ENCODE assay signal across 9 cellular contexts in genomic region chr1:35559317-35559944, GRCh38. TPM values are rescaled to one million over a fixed set of nuclear protein-coding genes. Genes with fewer than 3 reads are reported as not detected.
A peak's percentile ranks its signal among the peaks of the same experiment; 100 is the strongest.
DNase-seq lines count a peak whose midpoint lies in the region; ATAC-seq and TF ChIP-seq lines count a peak whose summit lies in the region.
"Had no signal": no experiment of that assay in that cellular context is flagged by ENCODE, and none has a peak within 500 bp of the region (broad histone marks: within the 10 kb centered on the region; RNA-seq: fewer than 3 reads in every experiment).

No MANE protein-coding gene starts in this region.

- DNase-seq in G401 (ENCODE audit: low spot score) (peak; percentile 80), PC-9 (no peak), occipital lobe (lab: John Stamatoyannopoulos, UW) (peak; percentile 49), endodermal cell (no peak), Calu3 (no peak)
- no peak for DNase-seq in stimulated activated CD4-positive, alpha-beta T cell treated with anti-CD3 and anti-CD28 coated beads, Interleukin-4, amount 100 ng/mL, for 4 hours

- H3K9me2 ChIP-seq in PC-9 (ENCODE audit: insufficient read depth): no peaks in the 10 kb centered on the region

- H3K9ac ChIP-seq in endodermal cell (ENCODE audit: extremely low read depth, low read length, poor library complexity, severe bottlenecking): no peak overlapping the region

- TF ChIP-seq CTCF in PC-9 (conservative IDR thresholded peaks at IDR 0.05): no peak
- TF ChIP-seq CTCF in endodermal cell (conservative IDR thresholded peaks at IDR 0.05): no peak
- no peak for TF ChIP-seq CTCF in Calu3 (IDR thresholded peaks at IDR 0.05; ENCODE audit: unreplicated experiment)

- WGBS in endodermal cell (ENCODE audit: insufficient coverage in 1 of 2, insufficient read length in 1 of 2), 2 experiments: 92 to 95% methylated on average over 6 to 7 of the region's 7 CpGs

- peaks cover 61% of the 10 kb centered on the region for H3K4me1 Mint-ChIP-seq in dendritic cell treated with granulocyte-macrophage colony-stimulating factor and Interleukin-4, amounts not matched to agents 40 ng/mL and 50 ng/mL, for 4 days (ENCODE audit: low read depth)
- H3K4me1 Mint-ChIP-seq in endodermal cell (peaks cover 24% of the 10 kb centered on the region), Calu3 (ENCODE audit: low read depth, unreplicated experiment) (peaks cover 23% of the 10 kb centered on the region)

- no peak for ATAC-seq in HG02970 (IDR thresholded peaks at IDR 0.05; ENCODE audit: low FRiP score, unreplicated experiment)
- ATAC-seq: psoas muscle had no signal

- H3K9me3 Mint-ChIP-seq in dendritic cell treated with granulocyte-macrophage colony-stimulating factor and Interleukin-4, amounts not matched to agents 40 ng/mL and 50 ng/mL, for 4 days: no peaks in the 10 kb centered on the region
- H3K9me3 Mint-ChIP-seq in endodermal cell: no peaks in the 10 kb centered on the region
- H3K9me3 Mint-ChIP-seq in Calu3 (ENCODE audit: low read depth, unreplicated experiment): no peaks in the 10 kb centered on the region

- H3K27me3 Mint-ChIP-seq in dendritic cell treated with granulocyte-macrophage colony-stimulating factor and Interleukin-4, amounts not matched to agents 40 ng/mL and 50 ng/mL, for 4 days: no peaks in the 10 kb centered on the region
- H3K27me3 Mint-ChIP-seq in endodermal cell (ENCODE audit: insufficient read depth) (no peaks in the 10 kb centered on the region), Calu3 (ENCODE audit: unreplicated experiment) (no peaks in the 10 kb centered on the region)

- H3K27me3 ChIP-seq in PC-9 (ENCODE audit: insufficient read depth, low read depth) (no peaks in the 10 kb centered on the region), endodermal cell (ENCODE audit: control insufficient read depth, insufficient read depth, low read length, poor library complexity, severe bottlenecking) (no peaks in the 10 kb centered on the region)

- H3F3A ChIP-seq in PC-9 (ENCODE audit: insufficient read depth, low read depth): peaks cover 8% of the 10 kb centered on the region; the same call in 1 of the 2 replicates

- H3K4me3 ChIP-seq in PC-9 (no peak overlapping the region), endodermal cell (ENCODE audit: low read length) (no peak overlapping the region)

- H3K4me2 ChIP-seq in PC-9: peak overlapping the region; percentile 82; the same call in 1 of the 2 replicates

- H3K36me3 Mint-ChIP-seq in dendritic cell treated with granulocyte-macrophage colony-stimulating factor and Interleukin-4, amounts not matched to agents 40 ng/mL and 50 ng/mL, for 4 days (ENCODE audit: low read depth): peaks cover 50% of the 10 kb centered on the region
- H3K36me3 Mint-ChIP-seq in endodermal cell (ENCODE audit: low read depth) (peaks cover 21% of the 10 kb centered on the region), Calu3 (ENCODE audit: insufficient read depth, unreplicated experiment) (peaks cover 45% of the 10 kb centered on the region)

- H3K4me3 Mint-ChIP-seq in dendritic cell treated with granulocyte-macrophage colony-stimulating factor and Interleukin-4, amounts not matched to agents 40 ng/mL and 50 ng/mL, for 4 days: no peak overlapping the region
- H3K4me3 Mint-ChIP-seq in endodermal cell (no peak overlapping the region), Calu3 (ENCODE audit: low read depth, unreplicated experiment) (no peak overlapping the region)

- H3K27ac Mint-ChIP-seq in dendritic cell treated with granulocyte-macrophage colony-stimulating factor and Interleukin-4, amounts not matched to agents 40 ng/mL and 50 ng/mL, for 4 days: peak overlapping the region; percentile 25
- H3K27ac Mint-ChIP-seq in endodermal cell (no peak overlapping the region), Calu3 (ENCODE audit: unreplicated experiment) (no peak overlapping the region)

- POLR2A ChIA-PET in PC-9 (lab: Charles Lee; ENCODE audit: unreplicated experiment): no interaction called here

- BruUV-seq in PC-9 (replicated peaks; lab: Mats Ljungman, UMichigan) (no TSS peak), Calu3 (replicated peaks; lab: Mats Ljungman, UMichigan) (no TSS peak)

- CTCF ChIA-PET in PC-9 (lab: Charles Lee) (interaction anchor here (1.5 kb wide), 1 partner anchor 9 kb away, joined by 4 read pairs; no protein-coding TSS in a partner anchor), Calu3 (lab: Charles Lee) (interaction anchor here (0.6 kb wide), 1 partner anchor 957 kb away, joined by 3 read pairs; no protein-coding TSS in a partner anchor)

- H3K79me2 ChIP-seq in PC-9 (ENCODE audit: low read depth): peaks cover 39% of the 10 kb centered on the region

- intact Hi-C loops in PC-9 (cut with micrococcal nuclease; ENCODE audit: unreplicated experiment) (loop anchor here (5.0 kb wide), 1 partner anchor 367 kb away; the partner anchor contains the start of gene SFPQ), Calu3 (cut with micrococcal nuclease; ENCODE audit: unreplicated experiment) (no loop called here)
- intact Hi-C loops in dendritic cell treated with granulocyte-macrophage colony-stimulating factor and Interleukin-4, amounts not matched to agents 40 ng/mL and 50 ng/mL, for 4 days (cut with micrococcal nuclease): no loop called here

- H3K36me3 ChIP-seq in PC-9 (ENCODE audit: low read depth) (no peaks in the 10 kb centered on the region), endodermal cell (ENCODE audit: control insufficient read depth, insufficient read depth, low read length) (peaks cover 18% of the 10 kb centered on the region)

- H4K20me1 ChIP-seq in PC-9 (ENCODE audit: insufficient read depth): peaks cover 19% of the 10 kb centered on the region

- no peaks in the 10 kb centered on the region for H3K9me3 ChIP-seq in PC-9 (ENCODE audit: insufficient read depth, low read depth)
- no peaks in the 10 kb centered on the region for H3K9me3 ChIP-seq in endodermal cell (ENCODE audit: control insufficient read depth, low read length)
- H3K9me3 ChIP-seq: psoas muscle had no signal

- no peak overlapping the region for H2AFZ ChIP-seq in PC-9

- H3K4me1 ChIP-seq in PC-9 (replicated peaks; ENCODE audit: insufficient read depth) (peaks cover 10% of the 10 kb centered on the region), endodermal cell (ENCODE audit: control insufficient read depth, insufficient read depth, low read length) (peaks cover 9% of the 10 kb centered on the region)

- in situ Hi-C loops in G401 (cut with HindIII; ENCODE audit: low sequenced_read_pairs): no loop called here

- H3K27ac ChIP-seq in PC-9 (no peak overlapping the region), endodermal cell (ENCODE audit: low read depth, low read length) (no peak overlapping the region)

RNA-seq across cellular contexts. Expression of gene NCDN, which starts 1.8 kb away (rescaled TPM):
- 19.2 and 28.3 TPM in 2 replicates for total RNA-seq in G401 (2014; rRNA removed; shearing (Covaris generic))
- total RNA-seq in PC-9 (2021): 26.6 and 28.0 TPM in 2 replicates
- total RNA-seq in occipital lobe: 59.7 TPM
- total RNA-seq in endodermal cell: 10 to 100 TPM; 25.3 to 33.4 TPM
- polyA plus RNA-seq in endodermal cell (2013, experiment 1 of 2): 17.1 TPM
- 15.9 TPM for polyA plus RNA-seq in endodermal cell (2013, experiment 2 of 2)
- total RNA-seq in Calu3 (2022): 36.0 and 38.0 TPM in 2 replicates

RNA-seq across cellular contexts. Expression of gene KIAA0319L, which starts 2.2 kb away (rescaled TPM):
- 25.5 and 31.1 TPM in 2 replicates for total RNA-seq in G401 (2014; rRNA removed; shearing (Covaris generic))
- total RNA-seq in PC-9 (2021): 69.1 and 72.0 TPM in 2 replicates
- total RNA-seq in occipital lobe: 37.4 TPM
- 10 to 100 TPM; 68.4 to 77.6 TPM for total RNA-seq in endodermal cell
- polyA plus RNA-seq in endodermal cell (2013, experiment 1 of 2): 60.0 TPM
- polyA plus RNA-seq in endodermal cell (2013, experiment 2 of 2): 50.1 TPM
- total RNA-seq in Calu3 (2022): 72.0 and 72.6 TPM in 2 replicates

RNA-seq across cellular contexts. Expression of gene TFAP2E, which starts 13.7 kb away (rescaled TPM):
- not detected in 2 replicates for total RNA-seq in G401 (2014; rRNA removed; shearing (Covaris generic))
- 0.72 and 1.3 TPM in 2 replicates for total RNA-seq in PC-9 (2021)
- total RNA-seq in occipital lobe: 0.62 TPM
- total RNA-seq in endodermal cell: under 1 TPM; 0.62 to 0.66 TPM
- 0.53 TPM for polyA plus RNA-seq in endodermal cell (2013, experiment 1 of 2)
- polyA plus RNA-seq in endodermal cell (2013, experiment 2 of 2): 0.54 TPM
- total RNA-seq in Calu3 (2022): 0.26 and 0.49 TPM in 2 replicates
- total RNA-seq: psoas muscle had no signal

Comparison
In these comparisons a context has a peak if more than half of its experiments do, and no peak if none do; other contexts are left out.
1. DNase-seq: peak in G401 (single experiment) and occipital lobe (single experiment); none in PC-9 (0 of 2), endodermal cell (single experiment), Calu3 (single experiment) and stimulated activated CD4-positive, alpha-beta T cell treated with anti-CD3 and anti-CD28 coated beads, Interleukin-4, amount 100 ng/mL, for 4 hours (0 of 2).